9 cellular contexts compared by ENCODE assay signal in genomic region chr18:44651453-44651852, GRCh38.
DNase-seq lines count a peak whose midpoint lies in the region; ATAC-seq and FAIRE-seq lines count a peak whose summit lies in the region.
"Had no signal": no experiment of that assay in that cellular context is flagged by ENCODE, and none has a peak within 500 bp of the region (broad histone marks: within the 10 kb centered on the region; RNA-seq: fewer than 3 reads in every experiment).

No MANE protein-coding gene starts in this region.

- ATAC-seq in GM21381 (IDR thresholded peaks at IDR 0.05; ENCODE audit: unreplicated experiment), result no peak
- no peak for ATAC-seq in HG03439 (IDR thresholded peaks at IDR 0.05; ENCODE audit: unreplicated experiment)

- FAIRE-seq in urothelium cell line (lab: Jason Lieb, UNC), result no peak

- DNase-seq in HS-5 (ENCODE audit: low read depth), result peak; percentile 55
- peak; percentile 79 for DNase-seq in astrocyte of the hippocampus (ENCODE audit: low read depth, low spot score)
- peak; percentile 38 for DNase-seq in iPS-NIHi11 (ENCODE audit: low spot score)
- peak; percentile 56 for DNase-seq in urothelium cell line (ENCODE audit: low spot score)
- no peak for DNase-seq in NCI-H2107 (lab: John Stamatoyannopoulos, UW)
- DNase-seq: activated CD4-positive, CD25-positive, alpha-beta regulatory T cell; activated naive CD4-positive, alpha-beta T cell treated with Interleukin-2 at 50 U/mL for 16 hours had no signal
